Comparison of ENCODE assay signal across 15 cellular contexts in the genomic region with DNA sequence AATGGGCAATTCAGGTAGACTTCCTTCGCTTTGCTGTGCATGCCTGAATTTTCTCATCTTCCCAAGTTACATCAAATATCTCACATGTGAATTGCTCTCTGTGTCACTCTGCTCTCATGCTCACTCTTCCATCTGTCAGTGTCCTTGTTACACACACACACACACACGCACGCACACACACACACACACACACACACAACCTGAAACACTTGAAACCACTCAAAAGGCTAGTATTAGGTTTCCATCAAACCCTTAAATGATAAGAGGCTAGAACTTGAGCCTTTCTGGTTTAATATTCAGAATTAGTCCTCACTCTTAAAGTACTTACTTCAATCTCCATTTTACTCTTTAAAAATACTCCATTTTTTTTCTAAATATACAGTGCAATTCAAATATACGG.
"Had no signal": no experiment of that assay in that cellular context is flagged by ENCODE, and none has a peak within 500 bp of the region (broad histone marks: within the 10 kb centered on the region; RNA-seq: fewer than 3 reads in every experiment).

No MANE protein-coding gene starts in this region.

- DNase-seq: activated CD4-positive, alpha-beta T cell treated with anti-CD3 and anti-CD28 coated beads, Interleukin-2, amount 10 ng/mL, durations not matched to agents 7 days and 5 days; activated CD4-positive, CD25-positive, alpha-beta regulatory T cell; activated naive CD4-positive, alpha-beta T cell treated with anti-CD3 and anti-CD28 coated beads for 36 hours; activated naive CD8-positive, alpha-beta T cell treated with anti-CD3 and anti-CD28 coated beads, Interleukin-2, amount 50 U/mL, for 24 hours; aorta; effector memory CD8-positive, alpha-beta T cell; foreskin melanocyte; head of caudate nucleus; kidney glomerular epithelial cell; mesenchymal stem cell; natural killer cell; stimulated activated CD4-positive, alpha-beta T cell treated with anti-CD3 and anti-CD28 coated beads, Interleukin-12 subunit alpha, Interleukin-12 subunit beta, amount 100 ng/mL, for 4 hours; stimulated activated CD4-positive, alpha-beta T cell treated with anti-CD3 and anti-CD28 coated beads, Interleukin-2, amount 100 ng/mL, for 24 hours had no signal

- ATAC-seq: activated naive CD8-positive, alpha-beta T cell treated with anti-CD3 and anti-CD28 coated beads, Interleukin-2, amount 50 U/mL, for 24 hours; effector memory CD8-positive, alpha-beta T cell; natural killer cell; stimulated activated effector memory CD8-positive, alpha-beta T cell treated with anti-CD3 and anti-CD28 coated beads, Interleukin-12 subunit alpha, Interleukin-12 subunit beta, amount 100 ng/mL, for 72 hours had no signal

- H3K9me3 ChIP-seq: breast epithelium had no signal

- H3K4me1 ChIP-seq: breast epithelium had no signal

- H3K4me3 ChIP-seq: breast epithelium had no signal

- H3K27me3 ChIP-seq: breast epithelium had no signal

- H3K36me3 ChIP-seq: breast epithelium had no signal
